Comparison of ENCODE assay signal across 8 cellular contexts in genomic region chr3:100400782-100401673, GRCh38. TPM values are rescaled to one million over a fixed set of nuclear protein-coding genes. Genes with fewer than 3 reads are reported as not detected.
DNase-seq lines count a peak whose midpoint lies in the region; ATAC-seq, FAIRE-seq and TF ChIP-seq lines count a peak whose summit lies in the region.

Gene LNP1 (plus strand): TSS chr3:100401539. CDS start chr3:100429730, 28,191 bp downstream.
Gene TOMM70 (minus strand): TSS chr3:100401089. CDS start chr3:100400949, 140 bp downstream.

- H4K91ac ChIP-seq in trophoblast cell (ENCODE audit: low read depth, low read length), result peak within 1 kb of the TSS; percentile 91

- peak within 1 kb of the TSS; percentile 78 for H3K9ac ChIP-seq in trophoblast cell (ENCODE audit: low read length)

- peak within 1 kb of the TSS; percentile 95 for H4K8ac ChIP-seq in trophoblast cell (ENCODE audit: low read depth, low read length)

- ATAC-seq in HG02840 (IDR thresholded peaks at IDR 0.05; ENCODE audit: low FRiP score, unreplicated experiment), result peak; percentile 93
- peak; percentile 97 to 98 (median 98) for ATAC-seq in heart left ventricle

- peak; percentile 96 for FAIRE-seq in GM12892 (lab: Jason Lieb, UNC)

- DNase-seq in GM12892 (ENCODE audit: insufficient read length) (peak; percentile 58), NCI-H1436 (lab: John Stamatoyannopoulos, UW) (peak; percentile 98), SW480 (ENCODE audit: low spot score) (peak; percentile 97), heart left ventricle (peak; percentile 97 to 98 (median 98)), trophoblast cell (peak; percentile 97), transverse colon (peak; percentile 98)

- H2BK5ac ChIP-seq in trophoblast cell (ENCODE audit: low read depth, low read length, poor library complexity), result peak within 1 kb of the TSS; percentile 76

- H3K27me3 ChIP-seq in heart left ventricle (no peaks in the 10 kb centered on the region), trophoblast cell (ENCODE audit: insufficient read depth, low read length) (no peaks in the 10 kb centered on the region), transverse colon (no peaks in the 10 kb centered on the region)

- H3K27ac ChIP-seq in adipose tissue (ENCODE audit: low read depth, low read length) (peak within 1 kb of the TSS; percentile 88), heart left ventricle (peak within 1 kb of the TSS; percentile 80 to 97 (median 94)), trophoblast cell (ENCODE audit: low read depth, low read length) (peak within 1 kb of the TSS; percentile 69), transverse colon (peak within 1 kb of the TSS; percentile 94 to 97 (median 96))

- H3K36me3 ChIP-seq in heart left ventricle (no peaks in the 10 kb centered on the region), trophoblast cell (ENCODE audit: control insufficient read depth in 1 of 2, insufficient read depth in 2 of 2, low read length in 2 of 2) (no peaks in the 10 kb centered on the region), transverse colon (no peaks in the 10 kb centered on the region)

- peak within 1 kb of the TSS; percentile 95 for H2AFZ ChIP-seq in trophoblast cell (ENCODE audit: insufficient read depth, low read length, poor library complexity)

- 0 to 1% (median 1%) methylated on average over 62 to 64 of the region's 64 CpGs for WGBS in adipose tissue, 3 donors
- 0% methylated on average over 49 to 64 of the region's 64 CpGs for WGBS in heart left ventricle, 4 donors
- no CpG with 5 or more reads among the region's 64 CpGs for WGBS in trophoblast cell (ENCODE audit: extremely low coverage, insufficient coverage, insufficient read length)
- 0% methylated on average over 8 to 50 of the region's 64 CpGs for WGBS in transverse colon (ENCODE audit: low coverage in 1 of 2), 2 donors

- H2AK5ac ChIP-seq in trophoblast cell (ENCODE audit: low read length), result peak within 1 kb of the TSS; percentile 82

- H3K14ac ChIP-seq in trophoblast cell (ENCODE audit: low read length), result peak within 1 kb of the TSS; percentile 90

- H3K23ac ChIP-seq in trophoblast cell (ENCODE audit: low read length), result no peak within 1 kb of the TSS

- H3K9me3 ChIP-seq in heart left ventricle (no peaks in the 10 kb centered on the region), trophoblast cell (ENCODE audit: insufficient read depth, low read depth, low read length) (no peaks in the 10 kb centered on the region), transverse colon (no peaks in the 10 kb centered on the region)

- TF ChIP-seq POLR2A in GM12892 (IDR thresholded peaks at IDR 0.05; ENCODE audit: low read depth, low read length) (peak; percentile 87), heart left ventricle (IDR thresholded peaks at IDR 0.05) (peak in 1 of 2 donors; percentile 71), transverse colon (IDR thresholded peaks at IDR 0.05) (peak; percentile 55)

- H3K4me3 ChIP-seq in heart left ventricle, result peak within 1 kb of the TSS; percentile 56 to 98 (median 88)
- peak within 1 kb of the TSS; percentile 89 for H3K4me3 ChIP-seq in trophoblast cell (ENCODE audit: low read depth, low read length)
- H3K4me3 ChIP-seq in transverse colon, result peak within 1 kb of the TSS; percentile 85 to 99 (median 93)

- H3K4me2 ChIP-seq in trophoblast cell (ENCODE audit: low read length), result peak within 1 kb of the TSS; percentile 96

- H3K4ac ChIP-seq in trophoblast cell (ENCODE audit: low read depth, low read length), result peak within 1 kb of the TSS; percentile 77

- peaks cover 14% of the 10 kb centered on the region for H3K79me2 ChIP-seq in trophoblast cell (ENCODE audit: control insufficient read depth, insufficient read depth, low read length, poor library complexity)

- H3K4me1 ChIP-seq in heart left ventricle, result peaks cover 0 to 64% (median 31%) of the 10 kb centered on the region in 12 donors
- H3K4me1 ChIP-seq in trophoblast cell (ENCODE audit: control insufficient read depth in 1 of 2, insufficient read depth in 2 of 2, low read length in 2 of 2), result peaks cover 4 to 5% of the 10 kb centered on the region in 2 experiments
- peaks cover 10 to 59% (median 35%) of the 10 kb centered on the region in 4 donors for H3K4me1 ChIP-seq in transverse colon

- TF ChIP-seq CTCF in heart left ventricle (IDR thresholded peaks at IDR 0.05) (no peak), transverse colon (IDR thresholded peaks at IDR 0.05) (no peak)

- intact Hi-C loops in heart left ventricle (cut with DNase I), result loop anchor here in 4 of 10 donors (5.0 to 10.0 kb wide), 6 partner anchors 64 to 1876 kb away; partner anchors contain the start of genes TMEM45A (in 2 of the 4), CLDND1 (in 1 of the 4), NIT2 (in 1 of the 4) and TFG (in 1 of the 4)
- intact Hi-C loops in transverse colon (cut with DNase I; ENCODE audit: low total_unique reads), result no loop called here

- H4K12ac ChIP-seq in trophoblast cell (ENCODE audit: low read depth, low read length), result peak within 1 kb of the TSS; percentile 98

- H3K18ac ChIP-seq in trophoblast cell (ENCODE audit: low read length), result peak within 1 kb of the TSS; percentile 98

- no peak within 1 kb of the TSS for H2BK12ac ChIP-seq in trophoblast cell (ENCODE audit: low read length)

- in situ Hi-C loops in transverse colon (cut with MboI; ENCODE audit: low pct_ligation_motif_present in 1 of 4, low pct_unique_long_range_greater_than_20kb in 1 of 4, low sequenced_read_pairs in 3 of 4), result no loop called here

- peaks cover 10% of the 10 kb centered on the region for H3K79me1 ChIP-seq in trophoblast cell (ENCODE audit: low read length)

- no peak for TF ChIP-seq EP300 in transverse colon (IDR thresholded peaks at IDR 0.05; ENCODE audit: low read depth)

- H2BK120ac ChIP-seq in trophoblast cell (ENCODE audit: insufficient read depth, low read length, poor library complexity), result peak within 1 kb of the TSS; percentile 90

RNA-seq across cellular contexts. Expression of gene LNP1, which starts in this region (rescaled TPM):
- polyA plus RNA-seq in GM12892 (2012; ENCODE audit: missing spikeins), result 0.95 TPM
- 1 to 10 TPM; 1.2 to 5.1 (median 1.3) TPM for polyA plus RNA-seq in adipose tissue
- total RNA-seq in heart left ventricle, result 1 to 10 TPM; 2.5 to 5.9 (median 3.7) TPM
- 1 to 10 TPM; 1.4 to 2.8 TPM for polyA plus RNA-seq in heart left ventricle
- 1.4 and 1.7 TPM in 2 replicates for polyA plus RNA-seq in trophoblast cell (2013)
- 1 to 10 TPM in 1 of 4 donors, under 1 TPM in 2, not detected in 1; 0.27 to 2.2 (median 0.40) TPM for total RNA-seq in transverse colon

RNA-seq across cellular contexts. Expression of gene TOMM70, which starts in this region (rescaled TPM):
- 33.3 TPM for polyA plus RNA-seq in GM12892 (2012; ENCODE audit: missing spikeins)
- polyA plus RNA-seq in adipose tissue, result 10 to 100 TPM; 17.3 to 27.0 (median 23.5) TPM
- 10 to 100 TPM; 39.1 to 67.0 (median 57.2) TPM for total RNA-seq in heart left ventricle
- polyA plus RNA-seq in heart left ventricle, result 10 to 100 TPM; 25.9 to 45.7 TPM
- polyA plus RNA-seq in trophoblast cell (2013), result 21.0 and 21.3 TPM in 2 replicates
- total RNA-seq in transverse colon, result 10 to 100 TPM; 13.1 to 38.1 (median 33.0) TPM

Comparison
In these comparisons a context has a peak if more than half of its experiments do, and no peak if none do; other contexts are left out.
1. Peak in every context shown above with its lines: DNase-seq, ATAC-seq, H3K4me3 ChIP-seq and H3K27ac ChIP-seq.